In genomic region chr18:78548261-78549058, GRCh38 we compare ENCODE assay signal across 1 cellular context.
TF ChIP-seq lines count a peak whose summit lies in the region.

No MANE protein-coding gene starts in this region.

TF ChIP-seq in H1, 55 proteins besides CTCF, POLR2A, EP300 and RAD21 (continued from another document):
- TF ChIP-seq TAF1 (IDR thresholded peaks at IDR 0.05; ENCODE audit: low read depth, low read length) (no peak), SUZ12 (IDR thresholded peaks at IDR 0.05; ENCODE audit: low read length) (no peak), RFX5 (IDR thresholded peaks at IDR 0.05; ENCODE audit: borderline replicate concordance, low read depth, low read length) (no peak), YY1 (IDR thresholded peaks at IDR 0.05; ENCODE audit: low read depth, low read length) (no peak), CTBP2 (IDR thresholded peaks at IDR 0.05; ENCODE audit: borderline replicate concordance, insufficient read depth, insufficient read length, low read length) (no peak), CBX5 (IDR thresholded peaks at IDR 0.05; ENCODE audit: low read depth, low read length) (no peak)
